ENCODE assay signal across 37 cellular contexts in genomic region chr7:130346941-130347340, GRCh38. TPM values are rescaled to one million over a fixed set of nuclear protein-coding genes. Genes with fewer than 3 reads are reported as not detected.
"Had no signal": no experiment of that assay in that cellular context is flagged by ENCODE, and none has a peak within 500 bp of the region (broad histone marks: within the 10 kb centered on the region; RNA-seq: fewer than 3 reads in every experiment).

No MANE protein-coding gene starts in this region.

- H3K4me1 Mint-ChIP-seq: activated naive CD4-positive, alpha-beta T cell treated with anti-CD3 and anti-CD28 coated beads, Interleukin-2, amount 50 U/mL, for 24 hours had no signal

- H3K4me1 ChIP-seq: adrenal gland, body of pancreas, foreskin keratinocyte had no signal

- H3K36me3 Mint-ChIP-seq: activated CD4-positive, alpha-beta memory T cell treated with anti-CD3 and anti-CD28 coated beads for 36 hours; activated CD8-positive, alpha-beta memory T cell treated with anti-CD3 and anti-CD28 coated beads, Interleukin-2, amount 10 ng/mL, durations not matched to agents 7 days and 5 days; activated naive CD4-positive, alpha-beta T cell treated with anti-CD3 and anti-CD28 coated beads, Interleukin-2, amount 50 U/mL, for 24 hours; activated naive CD8-positive, alpha-beta T cell treated with anti-CD3 and anti-CD28 coated beads for 36 hours had no signal

- H3K27ac ChIP-seq: adrenal gland, body of pancreas, epithelial cell of prostate, foreskin keratinocyte, gastrocnemius medialis, heart left ventricle had no signal

- H3K4me3 ChIP-seq: adrenal gland, body of pancreas, gastrocnemius medialis, heart left ventricle had no signal

- H3K36me3 ChIP-seq: adrenal gland, gastrocnemius medialis, heart left ventricle had no signal

- H3K9me3 ChIP-seq: adrenal gland, body of pancreas, gastrocnemius medialis had no signal

- FAIRE-seq: colon, endometrium, endothelial cell of umbilical vein had no signal

- H3K27ac Mint-ChIP-seq: activated CD4-positive, alpha-beta memory T cell treated with anti-CD3 and anti-CD28 coated beads for 36 hours; activated CD4-positive, alpha-beta T cell treated with anti-CD3 and anti-CD28 coated beads for 36 hours; activated CD4-positive, alpha-beta T cell treated with anti-CD3 and anti-CD28 coated beads, Interleukin-2, amount 10 ng/mL, durations not matched to agents 24 days and 14 days; activated CD8-positive, alpha-beta memory T cell treated with anti-CD3 and anti-CD28 coated beads, Interleukin-2, amount 10 ng/mL, durations not matched to agents 7 days and 5 days; activated naive CD4-positive, alpha-beta T cell treated with anti-CD3 and anti-CD28 coated beads for 36 hours; activated naive CD4-positive, alpha-beta T cell treated with anti-CD3 and anti-CD28 coated beads, Interleukin-2, amount 50 U/mL, for 24 hours; activated naive CD8-positive, alpha-beta T cell treated with anti-CD3 and anti-CD28 coated beads for 36 hours; activated naive CD8-positive, alpha-beta T cell treated with anti-CD3 and anti-CD28 coated beads, Interleukin-2, amount 50 U/mL, for 24 hours; activated T-helper 1 cell treated with anti-CD3 and anti-CD28 coated beads, Interleukin-12 subunit alpha, Interleukin-12 subunit beta, Interleukin-2, Interleukin-4 antibody, amounts not matched to agents 30 ng/mL and 10 ng/mL and 1 ng/mL, durations not matched to agents 14 hours and 24 hours and 36 hours; activated T-helper 2 cell treated with anti-CD3 and anti-CD28 coated beads, Interferon-gamma antibody, Interleukin-2, Interleukin-4, amounts not matched to agents 10 μg/mL and 5 μg/mL and 100 μg/mL, durations not matched to agents 14 hours and 24 hours and 36 hours had no signal

- ATAC-seq: activated CD4-positive, alpha-beta T cell treated with anti-CD3 and anti-CD28 coated beads for 36 hours; activated CD8-positive, alpha-beta memory T cell treated with anti-CD3 and anti-CD28 coated beads, Interleukin-2, amount 10 ng/mL, durations not matched to agents 7 days and 5 days; activated CD8-positive, alpha-beta T cell treated with anti-CD3 and anti-CD28 coated beads, Interleukin-2, amount 10 ng/mL, durations not matched to agents 7 days and 5 days; activated naive CD8-positive, alpha-beta T cell treated with anti-CD3 and anti-CD28 coated beads, Interleukin-2, amount 50 U/mL, for 24 hours; body of pancreas; foreskin keratinocyte; gastrocnemius medialis; heart left ventricle had no signal

- H3K27me3 ChIP-seq: adrenal gland, body of pancreas, foreskin keratinocyte had no signal

- DNase-seq: activated CD4-positive, alpha-beta memory T cell treated with anti-CD3 and anti-CD28 coated beads for 36 hours; activated CD4-positive, alpha-beta T cell treated with anti-CD3 and anti-CD28 coated beads for 36 hours; activated CD4-positive, alpha-beta T cell treated with anti-CD3 and anti-CD28 coated beads, Interleukin-2, amount 10 ng/mL, durations not matched to agents 24 days and 14 days; activated CD4-positive, CD25-positive, alpha-beta regulatory T cell; activated CD4-positive, CD25-positive, alpha-beta regulatory T cell treated with anti-CD3 and anti-CD28 coated beads, Interleukin-2, amount 50 U/mL, for 72 hours; activated CD8-positive, alpha-beta memory T cell treated with anti-CD3 and anti-CD28 coated beads, Interleukin-2, amount 10 ng/mL, durations not matched to agents 7 days and 5 days; activated CD8-positive, alpha-beta memory T cell treated with anti-CD3 and anti-CD28 coated beads, Interleukin-2, amount 50 U/mL, for 4 hours; activated CD8-positive, alpha-beta T cell treated with anti-CD3 and anti-CD28 coated beads, Interleukin-2, amount 10 ng/mL, durations not matched to agents 7 days and 5 days; activated effector memory CD4-positive, alpha-beta T cell treated with anti-CD3 and anti-CD28 coated beads, Interleukin-2, amount 50 U/mL, for 16 hours; activated naive CD4-positive, alpha-beta T cell treated with anti-CD3 and anti-CD28 coated beads for 36 hours; activated naive CD8-positive, alpha-beta T cell treated with anti-CD3 and anti-CD28 coated beads for 36 hours; activated naive CD8-positive, alpha-beta T cell treated with anti-CD3 and anti-CD28 coated beads, Interleukin-2, amount 50 U/mL, for 24 hours; activated T-cell treated with anti-CD3 and anti-CD28 coated beads, Interleukin-2, amount 50 U/mL, for 1 hour; activated T-cell treated with anti-CD3 and anti-CD28 coated beads, Interleukin-2, amount 50 U/mL, for 48 hours; adrenal gland; amygdala; aorta; body of pancreas; caudate nucleus; cortex of kidney; effector CD8-positive, alpha-beta T cell; foreskin keratinocyte; gastrocnemius medialis; glutamatergic neuron; heart left ventricle; T-helper 2 cell had no signal

- H3K27me3 Mint-ChIP-seq: activated naive CD4-positive, alpha-beta T cell treated with anti-CD3 and anti-CD28 coated beads, Interleukin-2, amount 50 U/mL, for 24 hours; activated naive CD8-positive, alpha-beta T cell treated with anti-CD3 and anti-CD28 coated beads for 36 hours; activated naive CD8-positive, alpha-beta T cell treated with anti-CD3 and anti-CD28 coated beads, Interleukin-2, amount 50 U/mL, for 24 hours had no signal

- H3K4me3 Mint-ChIP-seq: activated CD4-positive, alpha-beta memory T cell treated with anti-CD3 and anti-CD28 coated beads for 36 hours; activated CD4-positive, alpha-beta T cell treated with anti-CD3 and anti-CD28 coated beads for 36 hours; activated CD4-positive, alpha-beta T cell treated with anti-CD3 and anti-CD28 coated beads, Interleukin-2, amount 10 ng/mL, durations not matched to agents 24 days and 14 days; activated CD8-positive, alpha-beta memory T cell treated with anti-CD3 and anti-CD28 coated beads, Interleukin-2, amount 10 ng/mL, durations not matched to agents 7 days and 5 days; activated CD8-positive, alpha-beta T cell treated with anti-CD3 and anti-CD28 coated beads, Interleukin-2, amount 10 ng/mL, durations not matched to agents 7 days and 5 days; activated naive CD4-positive, alpha-beta T cell treated with anti-CD3 and anti-CD28 coated beads for 36 hours; activated naive CD4-positive, alpha-beta T cell treated with anti-CD3 and anti-CD28 coated beads, Interleukin-2, amount 50 U/mL, for 24 hours; activated naive CD8-positive, alpha-beta T cell treated with anti-CD3 and anti-CD28 coated beads for 36 hours; activated naive CD8-positive, alpha-beta T cell treated with anti-CD3 and anti-CD28 coated beads, Interleukin-2, amount 50 U/mL, for 24 hours; activated T-helper 1 cell treated with anti-CD3 and anti-CD28 coated beads, Interleukin-12 subunit alpha, Interleukin-12 subunit beta, Interleukin-2, Interleukin-4 antibody, amounts not matched to agents 30 ng/mL and 10 ng/mL and 1 ng/mL, durations not matched to agents 14 hours and 24 hours and 36 hours had no signal

- H3K9me3 Mint-ChIP-seq: activated CD4-positive, alpha-beta memory T cell treated with anti-CD3 and anti-CD28 coated beads for 36 hours; activated CD4-positive, alpha-beta T cell treated with anti-CD3 and anti-CD28 coated beads, Interleukin-2, amount 10 ng/mL, durations not matched to agents 24 days and 14 days; activated naive CD4-positive, alpha-beta T cell treated with anti-CD3 and anti-CD28 coated beads for 36 hours; activated naive CD4-positive, alpha-beta T cell treated with anti-CD3 and anti-CD28 coated beads, Interleukin-2, amount 50 U/mL, for 24 hours; activated naive CD8-positive, alpha-beta T cell treated with anti-CD3 and anti-CD28 coated beads for 36 hours; activated naive CD8-positive, alpha-beta T cell treated with anti-CD3 and anti-CD28 coated beads, Interleukin-2, amount 50 U/mL, for 24 hours; activated T-helper 1 cell treated with anti-CD3 and anti-CD28 coated beads, Interleukin-12 subunit alpha, Interleukin-12 subunit beta, Interleukin-2, Interleukin-4 antibody, amounts not matched to agents 30 ng/mL and 10 ng/mL and 1 ng/mL, durations not matched to agents 14 hours and 24 hours and 36 hours; activated T-helper 2 cell treated with anti-CD3 and anti-CD28 coated beads, Interferon-gamma antibody, Interleukin-2, Interleukin-4, amounts not matched to agents 10 μg/mL and 5 μg/mL and 100 μg/mL, durations not matched to agents 14 hours and 24 hours and 36 hours had no signal

RNA-seq across cellular contexts. Expression of gene CPA5, which starts 2.3 kb away (rescaled TPM):
- total RNA-seq: aorta, body of pancreas, chondrocyte, dermis microvascular lymphatic vessel endothelial cell, endothelial cell of umbilical vein, gastrocnemius medialis, heart left ventricle had no signal
- polyA plus RNA-seq: aorta, endothelial cell of umbilical vein, heart left ventricle had no signal

RNA-seq across cellular contexts. Expression of gene CPA1, which starts 33.4 kb away (rescaled TPM):
- total RNA-seq: activated CD4-positive, alpha-beta memory T cell treated with anti-CD3 and anti-CD28 coated beads for 36 hours; activated CD4-positive, alpha-beta T cell treated with anti-CD3 and anti-CD28 coated beads for 36 hours; activated CD4-positive, alpha-beta T cell treated with anti-CD3 and anti-CD28 coated beads, Interleukin-2, amount 10 ng/mL, durations not matched to agents 24 days and 14 days; activated CD8-positive, alpha-beta memory T cell treated with anti-CD3 and anti-CD28 coated beads for 36 hours; activated CD8-positive, alpha-beta memory T cell treated with anti-CD3 and anti-CD28 coated beads, Interleukin-2, amount 10 ng/mL, durations not matched to agents 7 days and 5 days; activated CD8-positive, alpha-beta T cell treated with anti-CD3 and anti-CD28 coated beads, Interleukin-2, amount 10 ng/mL, durations not matched to agents 7 days and 5 days; activated naive CD4-positive, alpha-beta T cell treated with anti-CD3 and anti-CD28 coated beads for 36 hours; activated naive CD8-positive, alpha-beta T cell treated with anti-CD3 and anti-CD28 coated beads for 36 hours; activated T-helper 1 cell treated with anti-CD3 and anti-CD28 coated beads, Interleukin-12 subunit alpha, Interleukin-12 subunit beta, Interleukin-2, Interleukin-4 antibody, amounts not matched to agents 30 ng/mL and 10 ng/mL and 1 ng/mL, durations not matched to agents 14 hours and 24 hours and 36 hours; activated T-helper 2 cell treated with anti-CD3 and anti-CD28 coated beads, Interferon-gamma antibody, Interleukin-2, Interleukin-4, amounts not matched to agents 10 μg/mL and 5 μg/mL and 100 μg/mL, durations not matched to agents 14 hours and 24 hours and 36 hours; dermis microvascular lymphatic vessel endothelial cell; endothelial cell of umbilical vein; foreskin keratinocyte; gastrocnemius medialis; T-helper 1 cell treated with Interleukin-12 subunit alpha and Interleukin-12 subunit beta and Interleukin-4 antibody, amounts not matched to agents 30 ng/mL and 1 ng/mL, for 36 hours had no signal
- polyA plus RNA-seq: endothelial cell of umbilical vein, foreskin keratinocyte had no signal

RNA-seq across cellular contexts. Expression of gene CPA4, which starts 54.0 kb away (rescaled TPM):
- total RNA-seq: activated CD4-positive, alpha-beta T cell treated with anti-CD3 and anti-CD28 coated beads for 36 hours; activated CD4-positive, alpha-beta T cell treated with anti-CD3 and anti-CD28 coated beads, Interleukin-2, amount 10 ng/mL, durations not matched to agents 24 days and 14 days; activated CD8-positive, alpha-beta memory T cell treated with anti-CD3 and anti-CD28 coated beads for 36 hours; activated CD8-positive, alpha-beta memory T cell treated with anti-CD3 and anti-CD28 coated beads, Interleukin-2, amount 10 ng/mL, durations not matched to agents 7 days and 5 days; activated CD8-positive, alpha-beta T cell treated with anti-CD3 and anti-CD28 coated beads, Interleukin-2, amount 10 ng/mL, durations not matched to agents 7 days and 5 days; activated naive CD4-positive, alpha-beta T cell treated with anti-CD3 and anti-CD28 coated beads for 36 hours; activated naive CD8-positive, alpha-beta T cell treated with anti-CD3 and anti-CD28 coated beads for 36 hours; activated T-helper 1 cell treated with anti-CD3 and anti-CD28 coated beads, Interleukin-12 subunit alpha, Interleukin-12 subunit beta, Interleukin-2, Interleukin-4 antibody, amounts not matched to agents 30 ng/mL and 10 ng/mL and 1 ng/mL, durations not matched to agents 14 hours and 24 hours and 36 hours; activated T-helper 2 cell treated with anti-CD3 and anti-CD28 coated beads, Interferon-gamma antibody, Interleukin-2, Interleukin-4, amounts not matched to agents 10 μg/mL and 5 μg/mL and 100 μg/mL, durations not matched to agents 14 hours and 24 hours and 36 hours; dermis microvascular lymphatic vessel endothelial cell; endothelial cell of umbilical vein; gastrocnemius medialis; T-helper 1 cell treated with Interleukin-12 subunit alpha and Interleukin-12 subunit beta and Interleukin-4 antibody, amounts not matched to agents 30 ng/mL and 1 ng/mL, for 36 hours had no signal
